Comparison of ENCODE assay signal across 28 cellular contexts in genomic region chr11:11387906-11388305, GRCh38. TPM values are rescaled to one million over a fixed set of nuclear protein-coding genes. Genes with fewer than 3 reads are reported as not detected.
"Had no signal": no experiment of that assay in that cellular context is flagged by ENCODE, and none has a peak within 500 bp of the region (broad histone marks: within the 10 kb centered on the region; RNA-seq: fewer than 3 reads in every experiment).

No MANE protein-coding gene starts in this region.

- H3K9me3 ChIP-seq: body of pancreas, colonic mucosa, esophagus squamous epithelium had no signal

- H3K27me3 ChIP-seq: body of pancreas, colonic mucosa, esophagus squamous epithelium had no signal

- ATAC-seq: activated CD4-positive, CD25-positive, alpha-beta regulatory T cell treated with anti-CD3 and anti-CD28 coated beads, Interleukin-2, amount 50 U/mL, for 24 hours; activated CD8-positive, alpha-beta T cell treated with anti-CD3 and anti-CD28 coated beads for 36 hours; activated T-cell treated with anti-CD3 and anti-CD28 coated beads, Interleukin-2, amount 50 U/mL, for 4 hours; activated T-helper 17 cell treated with anti-CD3 and anti-CD28 coated beads, Interleukin-2, amount 50 U/mL, for 72 hours; body of pancreas; T-helper 17 cell had no signal

- H3K4me3 ChIP-seq: body of pancreas, colonic mucosa, esophagus squamous epithelium had no signal

- DNase-seq: activated B cell treated with CpG ODN at 0.5 μM for 24 hours; activated CD4-positive, alpha-beta T cell treated with anti-CD3 and anti-CD28 coated beads for 48 hours; activated CD4-positive, alpha-beta T cell treated with anti-CD3 and anti-CD28 coated beads, Interleukin-2, amount 50 U/mL, for 1 hour; activated CD4-positive, alpha-beta T cell treated with anti-CD3 and anti-CD28 coated beads, Interleukin-2, amount 50 U/mL, for 48 hours; activated CD8-positive, alpha-beta memory T cell treated with anti-CD3 and anti-CD28 coated beads for 24 hours; activated CD8-positive, alpha-beta T cell treated with anti-CD3 and anti-CD28 coated beads for 36 hours; activated effector memory CD4-positive, alpha-beta T cell treated with Interleukin-2 at 50 U/mL for 16 hours; activated gamma-delta T cell treated with Interleukin-2 at 50 U/mL for 16 hours; activated naive CD4-positive, alpha-beta T cell treated with anti-CD3 and anti-CD28 coated beads, Interleukin-2, amount 50 U/mL, for 16 hours; activated naive CD4-positive, alpha-beta T cell treated with Interleukin-2 at 50 U/mL for 16 hours; activated T-cell treated with anti-CD3 and anti-CD28 coated beads, Interleukin-2, amount 50 U/mL, for 4 hours; amygdala; aorta; body of pancreas; caudate nucleus; cerebellar nuclear complex; colonic mucosa; effector CD8-positive, alpha-beta T cell; esophagus squamous epithelium; foreskin melanocyte; T-helper 1 cell; T-helper 17 cell; T1000 had no signal

- H3K27ac ChIP-seq: body of pancreas, colonic mucosa, epithelial cell of prostate, esophagus squamous epithelium, WERI-Rb-1 had no signal

- H3K4me1 ChIP-seq: colonic mucosa had no signal

- H3K36me3 ChIP-seq: colonic mucosa, esophagus squamous epithelium, WERI-Rb-1 had no signal

RNA-seq across cellular contexts. Expression of gene CSNK2A3, which starts 34.9 kb away (rescaled TPM):
- total RNA-seq: endothelial cell of umbilical vein had no signal
